8 cellular contexts compared by ENCODE assay signal in the genomic region with DNA sequence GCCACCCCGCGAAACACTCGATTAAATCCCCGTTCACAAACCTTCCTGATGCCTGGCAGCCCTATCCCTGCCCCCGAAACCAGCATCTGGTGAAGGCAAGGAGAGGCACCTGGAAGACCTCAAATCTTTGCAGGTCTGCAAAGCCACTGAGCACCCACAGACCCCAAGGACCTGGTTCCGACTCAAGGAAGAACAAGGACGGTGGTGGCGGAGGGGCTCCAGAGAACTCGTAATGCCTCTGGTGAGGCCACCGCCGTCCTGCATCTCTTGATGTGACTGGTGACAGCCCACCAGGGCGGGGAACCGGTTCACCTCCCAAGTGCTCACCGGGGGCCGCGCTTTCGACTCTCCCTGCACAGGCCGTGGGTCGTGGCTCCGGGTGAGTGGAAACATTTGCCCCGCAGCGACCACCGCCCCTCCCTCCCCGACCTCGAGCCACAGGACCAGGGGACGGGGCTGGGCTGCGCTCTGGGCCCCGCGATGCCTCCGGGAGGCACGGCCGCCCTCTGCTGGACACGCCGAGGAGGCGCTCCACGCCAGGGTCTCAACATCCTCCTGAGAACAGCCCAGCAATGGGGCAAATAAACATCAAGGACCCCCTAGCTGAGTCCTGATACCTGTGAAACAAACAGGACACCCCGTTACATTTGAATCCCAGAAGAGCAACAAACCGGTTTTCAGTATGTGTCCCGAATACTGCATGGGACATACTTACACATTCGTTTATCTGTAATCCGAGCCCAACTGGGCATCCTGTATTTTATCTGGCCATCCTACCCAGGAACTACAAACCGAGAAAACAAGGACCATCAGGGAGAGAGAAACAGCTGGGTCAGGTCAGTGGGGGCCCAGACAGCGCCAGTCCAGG. TPM values are rescaled to one million over a fixed set of nuclear protein-coding genes. Genes with fewer than 3 reads are reported as not detected.
A peak's percentile ranks its signal among the peaks of the same experiment; 100 is the strongest.
DNase-seq lines count a peak whose midpoint lies in the region; ATAC-seq and TF ChIP-seq lines count a peak whose summit lies in the region.

No MANE protein-coding gene starts in this region.

- H3K4me1 ChIP-seq in endodermal cell (ENCODE audit: control insufficient read depth, insufficient read depth, low read length), result peaks cover 7% of the 10 kb centered on the region
- H3K4me1 ChIP-seq in muscle layer of duodenum (ENCODE audit: control insufficient read depth in 1 of 2, insufficient read depth in 2 of 2, low read length in 2 of 2), result peaks cover 19 to 37% of the 10 kb centered on the region in 2 donors
- H3K4me1 ChIP-seq in testis, result peaks cover 11% of the 10 kb centered on the region

- H3K36me3 ChIP-seq in endodermal cell (ENCODE audit: control insufficient read depth, insufficient read depth, low read length), result no peaks in the 10 kb centered on the region
- no peaks in the 10 kb centered on the region for H3K36me3 ChIP-seq in muscle layer of duodenum (ENCODE audit: control insufficient read depth in 1 of 2, insufficient read depth in 2 of 2, low read length in 2 of 2)
- no peaks in the 10 kb centered on the region for H3K36me3 ChIP-seq in testis (ENCODE audit: low read depth, missing control alignments)

- no peak for TF ChIP-seq POLR2A in testis (IDR thresholded peaks at IDR 0.05)

- ATAC-seq in GM18519 (IDR thresholded peaks at IDR 0.05; ENCODE audit: low FRiP score, unreplicated experiment) (no peak), HG03039 (IDR thresholded peaks at IDR 0.05; ENCODE audit: unreplicated experiment) (no peak)

- H3K9me3 ChIP-seq in endodermal cell (ENCODE audit: control insufficient read depth, low read length) (no peaks in the 10 kb centered on the region), muscle layer of duodenum (ENCODE audit: control insufficient read depth in 1 of 2, low read length in 2 of 2) (no peaks in the 10 kb centered on the region), testis (no peaks in the 10 kb centered on the region)

- H3K27me3 ChIP-seq in endodermal cell (ENCODE audit: control insufficient read depth, insufficient read depth, low read length, poor library complexity, severe bottlenecking) (peaks cover 9% of the 10 kb centered on the region), muscle layer of duodenum (ENCODE audit: low read depth, low read length) (peaks cover 25% of the 10 kb centered on the region), testis (no peaks in the 10 kb centered on the region)

- POLR2A ChIA-PET in activated CD4-positive, alpha-beta T cell treated with anti-CD3 and anti-CD28 coated beads, Interleukin-2, amount 10 ng/mL, durations not matched to agents 7 days and 5 days (lab: Charles Lee), result no interaction called here

- TF ChIP-seq CTCF in endodermal cell (conservative IDR thresholded peaks at IDR 0.05) (peak; percentile 92), testis (IDR thresholded peaks at IDR 0.05) (peak in 2 of 3 experiments; percentile 21 to 53)

- intact Hi-C loops in testis (cut with DNase I; ENCODE audit: low total_unique reads), result no loop called here

- H3K4me3 Mint-ChIP-seq in activated CD4-positive, alpha-beta T cell treated with anti-CD3 and anti-CD28 coated beads, Interleukin-2, amount 10 ng/mL, durations not matched to agents 7 days and 5 days, result no peak overlapping the region
- H3K4me3 Mint-ChIP-seq in endodermal cell, result peak overlapping the region; percentile 30

- H3K27me3 Mint-ChIP-seq in activated CD4-positive, alpha-beta T cell treated with anti-CD3 and anti-CD28 coated beads, Interleukin-2, amount 10 ng/mL, durations not matched to agents 7 days and 5 days, result peaks cover 36% of the 10 kb centered on the region
- H3K27me3 Mint-ChIP-seq in endodermal cell (ENCODE audit: insufficient read depth), result peaks cover 33% of the 10 kb centered on the region

- 24 to 27% methylated on average over 37 to 43 of the region's 43 CpGs for WGBS in endodermal cell (ENCODE audit: insufficient coverage in 1 of 2, insufficient read length in 1 of 2), 2 experiments
- WGBS in testis, 2 donors, result 35 to 55% methylated on average over 14 to 43 of the region's 43 CpGs

- H3K4me3 ChIP-seq in endodermal cell (ENCODE audit: low read length), result no peak overlapping the region
- H3K4me3 ChIP-seq in muscle layer of duodenum (ENCODE audit: low read depth in 1 of 2, low read length in 2 of 2), result peak overlapping the region; percentile 21 to 46
- no peak overlapping the region for H3K4me3 ChIP-seq in testis

- CTCF ChIA-PET in activated CD4-positive, alpha-beta T cell treated with anti-CD3 and anti-CD28 coated beads, Interleukin-2, amount 10 ng/mL, durations not matched to agents 7 days and 5 days (lab: Charles Lee), result interaction anchor here (1.2 to 1.4 kb wide), 3 partner anchors 8 to 48 kb away, joined by 3 read pairs; no protein-coding TSS in a partner anchor

- H3K36me3 Mint-ChIP-seq in activated CD4-positive, alpha-beta T cell treated with anti-CD3 and anti-CD28 coated beads, Interleukin-2, amount 10 ng/mL, durations not matched to agents 7 days and 5 days (ENCODE audit: low read depth), result no peaks in the 10 kb centered on the region
- no peaks in the 10 kb centered on the region for H3K36me3 Mint-ChIP-seq in endodermal cell (ENCODE audit: low read depth)

- in situ Hi-C loops in KBM-7 (cut with MboI; ENCODE audit: low pct_unique_long_range_greater_than_20kb, low sequenced_read_pairs), result no loop called here

- H3K9ac ChIP-seq in endodermal cell (ENCODE audit: extremely low read depth, low read length, poor library complexity, severe bottlenecking), result peak overlapping the region; percentile 11

- DNase-seq in COLO829 (ENCODE audit: low spot score), result peak; percentile 39
- DNase-seq in KBM-7, result peak; percentile 42
- peak; percentile 35 for DNase-seq in activated CD4-positive, alpha-beta T cell treated with anti-CD3 and anti-CD28 coated beads, Interleukin-2, amount 10 ng/mL, durations not matched to agents 7 days and 5 days
- DNase-seq in endodermal cell, result peak; percentile 91
- DNase-seq in testis, result no peak

- H3K27ac ChIP-seq in endodermal cell (ENCODE audit: low read depth, low read length) (no peak overlapping the region), muscle layer of duodenum (ENCODE audit: low read length) (no peak overlapping the region), testis (no peak overlapping the region)

- no peaks in the 10 kb centered on the region for H3K9me3 Mint-ChIP-seq in activated CD4-positive, alpha-beta T cell treated with anti-CD3 and anti-CD28 coated beads, Interleukin-2, amount 10 ng/mL, durations not matched to agents 7 days and 5 days
- no peaks in the 10 kb centered on the region for H3K9me3 Mint-ChIP-seq in endodermal cell

- H3K27ac Mint-ChIP-seq in activated CD4-positive, alpha-beta T cell treated with anti-CD3 and anti-CD28 coated beads, Interleukin-2, amount 10 ng/mL, durations not matched to agents 7 days and 5 days, result no peak overlapping the region
- H3K27ac Mint-ChIP-seq in endodermal cell, result no peak overlapping the region

- peaks cover 3% of the 10 kb centered on the region for H3K4me1 Mint-ChIP-seq in activated CD4-positive, alpha-beta T cell treated with anti-CD3 and anti-CD28 coated beads, Interleukin-2, amount 10 ng/mL, durations not matched to agents 7 days and 5 days
- peaks cover 15% of the 10 kb centered on the region for H3K4me1 Mint-ChIP-seq in endodermal cell

RNA-seq across cellular contexts. Expression of gene PLPP2, which starts 3.9 kb away (rescaled TPM):
- total RNA-seq in activated CD4-positive, alpha-beta T cell treated with anti-CD3 and anti-CD28 coated beads, Interleukin-2, amount 10 ng/mL, durations not matched to agents 7 days and 5 days, result under 1 TPM; 0.15 to 0.22 TPM
- total RNA-seq in endodermal cell, result 10 to 100 TPM; 49.9 to 56.9 TPM
- 5.0 TPM for polyA plus RNA-seq in endodermal cell (2013, experiment 1 of 2)
- polyA plus RNA-seq in endodermal cell (2013, experiment 2 of 2), result 5.8 TPM
- 10 to 100 TPM; 18.1 to 21.4 TPM for total RNA-seq in testis
- 12.0 TPM for polyA plus RNA-seq in testis (ENCODE audit: insufficient read depth, low read depth, low replicate concordance)

RNA-seq across cellular contexts. Expression of gene MIER2, which starts 49.5 kb away (rescaled TPM):
- 10 to 100 TPM; 20.7 to 22.0 TPM for total RNA-seq in activated CD4-positive, alpha-beta T cell treated with anti-CD3 and anti-CD28 coated beads, Interleukin-2, amount 10 ng/mL, durations not matched to agents 7 days and 5 days
- total RNA-seq in endodermal cell, result 10 to 100 TPM; 50.5 to 51.3 TPM
- 42.8 TPM for polyA plus RNA-seq in endodermal cell (2013, experiment 1 of 2)
- polyA plus RNA-seq in endodermal cell (2013, experiment 2 of 2), result 45.0 TPM
- total RNA-seq in testis, result 10 to 100 TPM; 47.6 to 54.6 TPM
- 64.0 TPM for polyA plus RNA-seq in testis (ENCODE audit: insufficient read depth, low read depth, low replicate concordance)

Comparison
In these comparisons a context has a peak if more than half of its experiments do, and no peak if none do; other contexts are left out.
1. H3K4me3 ChIP-seq: peak in muscle layer of duodenum (2 of 2); none in endodermal cell (single experiment) and testis (0 of 2).
2. RNA of gene PLPP2, which starts 3.9 kb away (total RNA-seq): 49.9 to 56.9 TPM in endodermal cell and 18.1 to 21.4 TPM in testis; 0.15 to 0.22 TPM in activated CD4-positive, alpha-beta T cell treated with anti-CD3 and anti-CD28 coated beads, Interleukin-2, amount 10 ng/mL, durations not matched to agents 7 days and 5 days; every median in the first group is over 10 times any median in the second.